Comparison of ENCODE assay signal across 1 cellular context in the genomic region with DNA sequence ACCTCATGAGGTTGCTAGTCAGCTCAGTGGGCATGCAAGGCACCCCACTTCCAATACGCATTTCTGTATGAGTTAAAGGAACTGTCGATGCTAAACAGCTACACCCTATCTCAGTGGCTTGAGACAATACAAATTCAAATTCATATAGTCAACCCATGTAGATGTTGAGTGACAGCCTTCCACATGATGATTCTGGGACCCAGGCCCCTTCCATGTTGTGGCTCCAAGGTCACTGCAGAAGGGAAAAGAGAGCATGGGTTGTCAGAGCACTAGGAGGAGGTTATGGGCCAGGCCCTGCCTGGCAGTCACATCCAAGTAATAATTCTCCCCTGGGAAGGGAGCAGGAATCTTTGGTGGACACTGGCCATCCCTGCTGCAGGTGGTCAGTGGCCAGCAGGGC.
TF ChIP-seq lines count a peak whose summit lies in the region.

No MANE protein-coding gene starts in this region.

TF ChIP-seq in K562, 482 proteins besides CTCF, POLR2A, EP300 and RAD21:
- TF ChIP-seq MEIS2 (IDR thresholded peaks at IDR 0.05; ENCODE audit: partially characterized antibody) (peak; percentile 48), KLF16 (IDR thresholded peaks at IDR 0.05) (no peak), PYGO2 (tag; IDR thresholded peaks at IDR 0.05) (no peak), ZNF23 (CRISPR knock-in tag; IDR thresholded peaks at IDR 0.05) (no peak), FOXP1 (CRISPR knock-in tag; IDR thresholded peaks at IDR 0.05) (no peak), TEAD4 (IDR thresholded peaks at IDR 0.05; ENCODE audit: low read length) (no peak), TEAD4 (CRISPR knock-in tag; IDR thresholded peaks at IDR 0.05; ENCODE audit: borderline replicate concordance) (no peak), GTF2A2 (tag; IDR thresholded peaks at IDR 0.05) (no peak), NFATC3 (IDR thresholded peaks at IDR 0.05) (no peak), CBX5 (IDR thresholded peaks at IDR 0.05; ENCODE audit: borderline replicate concordance, low read depth) (0 out of 2 replicates have a peak, but pooled peaks have one; percentile 36), POLR3A (IDR thresholded peaks at IDR 0.05; ENCODE audit: borderline replicate concordance, extremely low read depth, insufficient read depth, insufficient read length) (no peak), TRIM28 (IDR thresholded peaks at IDR 0.05) (0 out of 2 replicates have a peak, but pooled peaks have one; percentile 58), OTX1 (CRISPR knock-in tag; IDR thresholded peaks at IDR 0.05) (no peak), RBBP5 (IDR thresholded peaks at IDR 0.05; ENCODE audit: borderline replicate concordance, insufficient read depth, low read length, poor library complexity, severe bottlenecking) (no peak), CREB1 (IDR thresholded peaks at IDR 0.05) (no peak), CREB1 (CRISPR knock-in tag; IDR thresholded peaks at IDR 0.05) (no peak), FOXA1 (IDR thresholded peaks at IDR 0.05; ENCODE audit: borderline replicate concordance) (no peak), CBX3 (IDR thresholded peaks at IDR 0.05; ENCODE audit: borderline replicate concordance in 1 of 2, low read length in 2 of 2) (peak in 1 of 2 experiments; percentile 93; a peak in 2 of 3 replicates), MCM3 (IDR thresholded peaks at IDR 0.05) (no peak), TCF3 (CRISPR knock-in tag; IDR thresholded peaks at IDR 0.05) (no peak), SP1 (CRISPR knock-in tag; IDR thresholded peaks at IDR 0.05) (no peak)
- TF ChIP-seq, protein P1, sequence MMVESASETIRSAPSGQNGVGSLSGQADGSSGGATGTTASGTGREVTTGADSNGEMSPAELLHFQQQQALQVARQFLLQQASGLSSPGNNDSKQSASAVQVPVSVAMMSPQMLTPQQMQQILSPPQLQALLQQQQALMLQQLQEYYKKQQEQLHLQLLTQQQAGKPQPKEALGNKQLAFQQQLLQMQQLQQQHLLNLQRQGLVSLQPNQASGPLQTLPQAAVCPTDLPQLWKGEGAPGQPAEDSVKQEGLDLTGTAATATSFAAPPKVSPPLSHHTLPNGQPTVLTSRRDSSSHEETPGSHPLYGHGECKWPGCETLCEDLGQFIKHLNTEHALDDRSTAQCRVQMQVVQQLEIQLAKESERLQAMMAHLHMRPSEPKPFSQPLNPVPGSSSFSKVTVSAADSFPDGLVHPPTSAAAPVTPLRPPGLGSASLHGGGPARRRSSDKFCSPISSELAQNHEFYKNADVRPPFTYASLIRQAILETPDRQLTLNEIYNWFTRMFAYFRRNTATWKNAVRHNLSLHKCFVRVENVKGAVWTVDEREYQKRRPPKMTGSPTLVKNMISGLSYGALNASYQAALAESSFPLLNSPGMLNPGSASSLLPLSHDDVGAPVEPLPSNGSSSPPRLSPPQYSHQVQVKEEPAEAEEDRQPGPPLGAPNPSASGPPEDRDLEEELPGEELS (CRISPR knock-in tag; IDR thresholded peaks at IDR 0.05; ENCODE audit: borderline replicate concordance) = no peak
- TF ChIP-seq, protein P2, sequence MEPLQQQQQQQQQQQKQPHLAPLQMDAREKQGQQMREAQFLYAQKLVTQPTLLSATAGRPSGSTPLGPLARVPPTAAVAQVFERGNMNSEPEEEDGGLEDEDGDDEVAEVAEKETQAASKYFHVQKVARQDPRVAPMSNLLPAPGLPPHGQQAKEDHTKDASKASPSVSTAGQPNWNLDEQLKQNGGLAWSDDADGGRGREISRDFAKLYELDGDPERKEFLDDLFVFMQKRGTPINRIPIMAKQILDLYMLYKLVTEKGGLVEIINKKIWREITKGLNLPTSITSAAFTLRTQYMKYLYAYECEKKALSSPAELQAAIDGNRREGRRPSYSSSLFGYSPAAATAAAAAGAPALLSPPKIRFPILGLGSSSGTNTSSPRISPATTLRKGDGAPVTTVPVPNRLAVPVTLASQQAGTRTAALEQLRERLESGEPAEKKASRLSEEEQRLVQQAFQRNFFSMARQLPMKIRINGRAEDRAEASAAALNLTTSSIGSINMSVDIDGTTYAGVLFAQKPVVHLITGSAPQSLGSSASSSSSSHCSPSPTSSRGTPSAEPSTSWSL (CRISPR knock-in tag; IDR thresholded peaks at IDR 0.05; ENCODE audit: borderline replicate concordance) = no peak
- TF ChIP-seq, protein P3, sequence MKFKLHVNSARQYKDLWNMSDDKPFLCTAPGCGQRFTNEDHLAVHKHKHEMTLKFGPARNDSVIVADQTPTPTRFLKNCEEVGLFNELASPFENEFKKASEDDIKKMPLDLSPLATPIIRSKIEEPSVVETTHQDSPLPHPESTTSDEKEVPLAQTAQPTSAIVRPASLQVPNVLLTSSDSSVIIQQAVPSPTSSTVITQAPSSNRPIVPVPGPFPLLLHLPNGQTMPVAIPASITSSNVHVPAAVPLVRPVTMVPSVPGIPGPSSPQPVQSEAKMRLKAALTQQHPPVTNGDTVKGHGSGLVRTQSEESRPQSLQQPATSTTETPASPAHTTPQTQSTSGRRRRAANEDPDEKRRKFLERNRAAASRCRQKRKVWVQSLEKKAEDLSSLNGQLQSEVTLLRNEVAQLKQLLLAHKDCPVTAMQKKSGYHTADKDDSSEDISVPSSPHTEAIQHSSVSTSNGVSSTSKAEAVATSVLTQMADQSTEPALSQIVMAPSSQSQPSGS (CRISPR knock-in tag; IDR thresholded peaks at IDR 0.05) = no peak
- TF ChIP-seq, protein P4, sequence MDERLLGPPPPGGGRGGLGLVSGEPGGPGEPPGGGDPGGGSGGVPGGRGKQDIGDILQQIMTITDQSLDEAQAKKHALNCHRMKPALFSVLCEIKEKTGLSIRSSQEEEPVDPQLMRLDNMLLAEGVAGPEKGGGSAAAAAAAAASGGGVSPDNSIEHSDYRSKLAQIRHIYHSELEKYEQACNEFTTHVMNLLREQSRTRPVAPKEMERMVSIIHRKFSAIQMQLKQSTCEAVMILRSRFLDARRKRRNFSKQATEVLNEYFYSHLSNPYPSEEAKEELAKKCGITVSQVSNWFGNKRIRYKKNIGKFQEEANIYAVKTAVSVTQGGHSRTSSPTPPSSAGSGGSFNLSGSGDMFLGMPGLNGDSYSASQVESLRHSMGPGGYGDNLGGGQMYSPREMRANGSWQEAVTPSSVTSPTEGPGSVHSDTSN (CRISPR knock-in tag; IDR thresholded peaks at IDR 0.05; ENCODE audit: low read depth) = no peak
- TF ChIP-seq, protein P4 (tag; conservative IDR thresholded peaks at IDR 0.05; ENCODE audit: low read depth) = peak; percentile 59
- TF ChIP-seq, protein P5, sequence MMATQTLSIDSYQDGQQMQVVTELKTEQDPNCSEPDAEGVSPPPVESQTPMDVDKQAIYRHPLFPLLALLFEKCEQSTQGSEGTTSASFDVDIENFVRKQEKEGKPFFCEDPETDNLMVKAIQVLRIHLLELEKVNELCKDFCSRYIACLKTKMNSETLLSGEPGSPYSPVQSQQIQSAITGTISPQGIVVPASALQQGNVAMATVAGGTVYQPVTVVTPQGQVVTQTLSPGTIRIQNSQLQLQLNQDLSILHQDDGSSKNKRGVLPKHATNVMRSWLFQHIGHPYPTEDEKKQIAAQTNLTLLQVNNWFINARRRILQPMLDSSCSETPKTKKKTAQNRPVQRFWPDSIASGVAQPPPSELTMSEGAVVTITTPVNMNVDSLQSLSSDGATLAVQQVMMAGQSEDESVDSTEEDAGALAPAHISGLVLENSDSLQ (IDR thresholded peaks at IDR 0.05) = peak; percentile 94
- TF ChIP-seq, protein P6, sequence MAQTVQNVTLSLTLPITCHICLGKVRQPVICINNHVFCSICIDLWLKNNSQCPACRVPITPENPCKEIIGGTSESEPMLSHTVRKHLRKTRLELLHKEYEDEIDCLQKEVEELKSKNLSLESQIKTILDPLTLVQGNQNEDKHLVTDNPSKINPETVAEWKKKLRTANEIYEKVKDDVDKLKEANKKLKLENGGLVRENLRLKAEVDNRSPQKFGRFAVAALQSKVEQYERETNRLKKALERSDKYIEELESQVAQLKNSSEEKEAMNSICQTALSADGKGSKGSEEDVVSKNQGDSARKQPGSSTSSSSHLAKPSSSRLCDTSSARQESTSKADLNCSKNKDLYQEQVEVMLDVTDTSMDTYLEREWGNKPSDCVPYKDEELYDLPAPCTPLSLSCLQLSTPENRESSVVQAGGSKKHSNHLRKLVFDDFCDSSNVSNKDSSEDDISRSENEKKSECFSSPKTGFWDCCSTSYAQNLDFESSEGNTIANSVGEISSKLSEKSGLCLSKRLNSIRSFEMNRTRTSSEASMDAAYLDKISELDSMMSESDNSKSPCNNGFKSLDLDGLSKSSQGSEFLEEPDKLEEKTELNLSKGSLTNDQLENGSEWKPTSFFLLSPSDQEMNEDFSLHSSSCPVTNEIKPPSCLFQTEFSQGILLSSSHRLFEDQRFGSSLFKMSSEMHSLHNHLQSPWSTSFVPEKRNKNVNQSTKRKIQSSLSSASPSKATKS (CRISPR knock-in tag; IDR thresholded peaks at IDR 0.05) = no peak
- TF ChIP-seq, protein P7, sequence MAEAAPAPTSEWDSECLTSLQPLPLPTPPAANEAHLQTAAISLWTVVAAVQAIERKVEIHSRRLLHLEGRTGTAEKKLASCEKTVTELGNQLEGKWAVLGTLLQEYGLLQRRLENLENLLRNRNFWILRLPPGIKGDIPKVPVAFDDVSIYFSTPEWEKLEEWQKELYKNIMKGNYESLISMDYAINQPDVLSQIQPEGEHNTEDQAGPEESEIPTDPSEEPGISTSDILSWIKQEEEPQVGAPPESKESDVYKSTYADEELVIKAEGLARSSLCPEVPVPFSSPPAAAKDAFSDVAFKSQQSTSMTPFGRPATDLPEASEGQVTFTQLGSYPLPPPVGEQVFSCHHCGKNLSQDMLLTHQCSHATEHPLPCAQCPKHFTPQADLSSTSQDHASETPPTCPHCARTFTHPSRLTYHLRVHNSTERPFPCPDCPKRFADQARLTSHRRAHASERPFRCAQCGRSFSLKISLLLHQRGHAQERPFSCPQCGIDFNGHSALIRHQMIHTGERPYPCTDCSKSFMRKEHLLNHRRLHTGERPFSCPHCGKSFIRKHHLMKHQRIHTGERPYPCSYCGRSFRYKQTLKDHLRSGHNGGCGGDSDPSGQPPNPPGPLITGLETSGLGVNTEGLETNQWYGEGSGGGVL (CRISPR knock-in tag; IDR thresholded peaks at IDR 0.05) = no peak
